ENCODE assay signal across 18 cellular contexts in genomic region chr11:120940297-120940847, GRCh38.
"Had no signal": no experiment of that assay in that cellular context is flagged by ENCODE, and none has a peak within 500 bp of the region (broad histone marks: within the 10 kb centered on the region; RNA-seq: fewer than 3 reads in every experiment).

No MANE protein-coding gene starts in this region.

- H3K9me3 ChIP-seq: SJSA1 had no signal

- H3K27ac ChIP-seq: SJSA1, SK-N-MC had no signal

- H3K4me3 ChIP-seq: MG63, SJSA1, SK-N-MC had no signal

- FAIRE-seq: RCC 7860 had no signal

- H3K27me3 ChIP-seq: MG63, SJSA1 had no signal

- H3K4me1 ChIP-seq: SJSA1 had no signal

- H3K36me3 ChIP-seq: MG63, SJSA1 had no signal

- DNase-seq: KBM-7, MG63, NCI-H1092 treated with DMSO at 0.1 percent for 48 hours, NCI-H146, NCI-H187 treated with DMSO at 0.1 percent for 48 hours, NCI-H2029 treated with DMSO at 0.1 percent for 48 hours, NCI-H2171 treated with DMSO at 0.1 percent for 48 hours, NCI-H345, NCI-H446 treated with DMSO at 0.1 percent for 48 hours, NCI-H510A treated with DMSO at 0.1 percent for 48 hours, NCI-H69, NCI-H774, Right ventricle myocardium superior, RPMI8226, SIG-M5 had no signal
